In the genomic region with DNA sequence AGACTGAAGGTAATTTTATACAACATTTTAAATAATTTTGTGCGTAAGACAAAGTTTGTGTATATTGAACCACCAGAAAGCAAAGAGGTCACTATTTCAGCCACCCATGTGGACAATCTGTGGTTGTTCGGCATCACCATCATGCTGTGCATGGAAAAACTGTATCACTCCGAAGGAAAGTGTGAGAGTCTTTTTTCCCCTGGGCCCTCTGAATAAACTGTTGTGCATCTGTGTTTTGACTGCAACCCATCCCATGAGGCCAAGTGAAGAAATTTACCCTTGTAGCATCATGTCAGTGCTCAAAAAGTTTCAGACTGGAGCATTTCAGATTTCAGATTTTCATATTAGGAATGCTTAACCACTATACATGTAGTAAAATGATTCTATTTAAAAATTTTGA, we compare ENCODE assay signal across 34 cellular contexts.
"Had no signal": no experiment of that assay in that cellular context is flagged by ENCODE, and none has a peak within 500 bp of the region (broad histone marks: within the 10 kb centered on the region; RNA-seq: fewer than 3 reads in every experiment).

No MANE protein-coding gene starts in this region.

- DNase-seq: Karpas-422, Kasumi-1, MG63, MM.1S, MV-4-11, NCI-H1048, NCI-H1092, NCI-H1092 treated with DMSO at 0.1 percent for 48 hours, NCI-H1105, NCI-H1105 treated with DMSO at 0.1 percent for 48 hours, NCI-H1417, NCI-H1417 treated with DMSO at 0.1 percent for 48 hours, NCI-H1436, NCI-H1436 treated with DMSO at 0.1 percent for 48 hours, NCI-H146, NCI-H1694, NCI-H1694 treated with DMSO at 0.1 percent for 48 hours, NCI-H187, NCI-H187 treated with DMSO at 0.1 percent for 48 hours, NCI-H1930, NCI-H2029, NCI-H2029 treated with DMSO at 0.1 percent for 48 hours, NCI-H2081, NCI-H2081 treated with DMSO at 0.1 percent for 48 hours, NCI-H2107, NCI-H2171, NCI-H2171 treated with DMSO at 0.1 percent for 48 hours, NCI-H2227 treated with DMSO at 0.1 percent for 48 hours, NCI-H226, NCI-H345, NCI-H446, NCI-H446 treated with DMSO at 0.1 percent for 48 hours, NCI-H510A, NCI-H510A treated with DMSO at 0.1 percent for 48 hours had no signal

- H3K27me3 ChIP-seq: MG63 had no signal

- H3K36me3 ChIP-seq: MG63 had no signal

- H3K9me3 ChIP-seq: MG63 had no signal

- H3K4me3 ChIP-seq: MG63 had no signal
